8 cellular contexts compared by ENCODE assay signal in the genomic region with DNA sequence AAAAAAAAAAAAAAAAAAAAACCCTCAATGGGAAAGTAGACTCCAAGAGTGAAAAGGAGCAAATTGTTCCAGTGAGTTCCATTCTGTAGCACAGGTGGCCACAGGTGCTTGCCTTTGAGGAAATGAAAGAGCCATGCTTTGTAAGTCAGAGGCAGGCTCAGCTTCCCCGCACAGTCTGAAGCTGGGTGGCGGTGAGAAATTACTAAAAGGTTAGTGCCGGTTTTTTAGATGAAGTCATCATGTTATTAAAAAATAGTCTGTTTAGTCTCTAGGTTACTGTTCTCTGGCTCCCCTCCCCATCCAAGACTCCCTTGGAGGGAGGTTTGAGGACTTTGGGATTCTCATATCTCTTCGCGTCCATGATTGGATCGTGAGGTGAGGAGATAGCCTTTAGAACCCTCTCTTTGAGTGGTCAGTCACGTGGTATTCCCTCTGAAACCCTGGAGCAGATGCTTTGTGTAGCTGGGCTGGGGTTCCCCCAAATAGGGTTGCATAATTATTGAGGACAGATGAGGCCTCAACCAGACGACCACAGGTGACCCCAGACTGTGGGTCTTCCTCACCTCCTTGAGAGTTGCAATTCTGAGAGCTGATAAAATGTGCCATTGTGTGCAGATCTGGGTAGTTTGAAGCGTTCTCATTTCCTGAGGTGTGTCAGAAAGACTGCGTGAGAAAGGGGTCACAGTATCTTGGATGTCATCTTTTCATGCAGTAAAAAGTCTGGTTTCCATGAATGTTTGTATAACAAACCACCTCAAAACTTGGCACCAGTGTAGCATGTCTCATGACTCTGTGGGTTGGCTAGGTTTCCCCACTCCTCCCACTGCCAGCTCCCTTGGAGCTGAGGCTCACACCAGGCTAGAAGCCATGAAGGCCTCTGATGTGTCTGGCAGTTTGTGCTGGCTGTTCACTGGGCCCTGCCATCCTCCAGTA. TPM values are rescaled to one million over a fixed set of nuclear protein-coding genes. Genes with fewer than 3 reads are reported as not detected.
DNase-seq lines count a peak whose midpoint lies in the region; ATAC-seq and TF ChIP-seq lines count a peak whose summit lies in the region.

No MANE protein-coding gene starts in this region.

- no peak overlapping the region for H3K4me3 ChIP-seq in naive thymus-derived CD4-positive, alpha-beta T cell (ENCODE audit: low read length)
- no peak overlapping the region for H3K4me3 ChIP-seq in upper lobe of right lung

- H3K9me3 Mint-ChIP-seq in naive thymus-derived CD4-positive, alpha-beta T cell = peaks cover 0 to 3% (median 0%) of the 10 kb centered on the region in 11 donors

- peak overlapping the region; percentile 75 to 91 (median 86) for H3K27ac Mint-ChIP-seq in naive thymus-derived CD4-positive, alpha-beta T cell

- peaks cover 0 to 52% (median 8%) of the 10 kb centered on the region in 5 donors for H3K36me3 Mint-ChIP-seq in naive thymus-derived CD4-positive, alpha-beta T cell

- peak; percentile 74 for DNase-seq in CD1c-positive myeloid dendritic cell (ENCODE audit: extremely low spot score)
- DNase-seq in activated CD4-positive, alpha-beta T cell treated with anti-CD3 and anti-CD28 coated beads for 48 hours = peak; percentile 68
- DNase-seq in effector CD4-positive, alpha-beta T cell = peak; percentile 59
- peak in 6 of 9 donors; percentile 5 to 53 (median 29) for DNase-seq in naive thymus-derived CD4-positive, alpha-beta T cell
- peak; percentile 71 for DNase-seq in upper lobe of right lung
- no peak for DNase-seq in NCI-H82 (lab: John Stamatoyannopoulos, UW)

- ATAC-seq in GM19467 (IDR thresholded peaks at IDR 0.05; ENCODE audit: unreplicated experiment) (peak; percentile 52), HG03565 (IDR thresholded peaks at IDR 0.05; ENCODE audit: unreplicated experiment) (peak; percentile 39), upper lobe of right lung (peak; percentile 63)
- peak; percentile 55 for ATAC-seq in naive thymus-derived CD4-positive, alpha-beta T cell

- CTCF ChIA-PET in naive thymus-derived CD4-positive, alpha-beta T cell (lab: Charles Lee) = no interaction called here

- peak overlapping the region; percentile 59 for H3K27ac ChIP-seq in naive thymus-derived CD4-positive, alpha-beta T cell (ENCODE audit: low read depth, low read length)
- H3K27ac ChIP-seq in upper lobe of right lung = peak overlapping the region; percentile 78

- H3K4me3 Mint-ChIP-seq in naive thymus-derived CD4-positive, alpha-beta T cell = peak overlapping the region in 5 of 10 donors; percentile 12 to 55 (median 39)

- POLR2A ChIA-PET in naive thymus-derived CD4-positive, alpha-beta T cell (lab: Charles Lee) = interaction anchor here (0.8 to 2.7 kb wide), 4 partner anchors 17 to 60 kb away, joined by 3 to 14 read pairs (median 4); partner anchors contain the start of genes DDX56, OGDH and TMED4

- peaks cover 53 to 89% (median 65%) of the 10 kb centered on the region in 7 donors for H3K4me1 Mint-ChIP-seq in naive thymus-derived CD4-positive, alpha-beta T cell

- intact Hi-C loops in naive thymus-derived CD4-positive, alpha-beta T cell (cut with micrococcal nuclease) = loop anchor here in 1 of 2 donors (1.0 kb wide), 1 partner anchor 9 kb away; no protein-coding TSS in a partner anchor
- intact Hi-C loops in upper lobe of right lung (cut with DNase I) = no loop called here

- no peaks in the 10 kb centered on the region for H3K27me3 ChIP-seq in naive thymus-derived CD4-positive, alpha-beta T cell (ENCODE audit: control insufficient read depth in 2 of 2, insufficient read depth in 2 of 2, low read length in 2 of 2)
- H3K27me3 ChIP-seq in upper lobe of right lung = no peaks in the 10 kb centered on the region

- H3K9me3 ChIP-seq in naive thymus-derived CD4-positive, alpha-beta T cell (ENCODE audit: control insufficient read depth in 2 of 3, low read length in 3 of 3) = no peaks in the 10 kb centered on the region
- no peaks in the 10 kb centered on the region for H3K9me3 ChIP-seq in upper lobe of right lung

- no peaks in the 10 kb centered on the region for H3K27me3 Mint-ChIP-seq in naive thymus-derived CD4-positive, alpha-beta T cell

- peaks cover 48 to 95% of the 10 kb centered on the region in 2 donors for H3K4me1 ChIP-seq in naive thymus-derived CD4-positive, alpha-beta T cell (ENCODE audit: control insufficient read depth in 2 of 2, insufficient read depth in 2 of 2, low read length in 2 of 2)
- peaks cover 80% of the 10 kb centered on the region for H3K4me1 ChIP-seq in upper lobe of right lung

- no peak for TF ChIP-seq CTCF in upper lobe of right lung (IDR thresholded peaks at IDR 0.05)

- H3K36me3 ChIP-seq in naive thymus-derived CD4-positive, alpha-beta T cell (ENCODE audit: control insufficient read depth in 2 of 3, insufficient read depth in 3 of 3, low read length in 3 of 3) = no peaks in the 10 kb centered on the region
- H3K36me3 ChIP-seq in upper lobe of right lung = no peaks in the 10 kb centered on the region

RNA-seq across cellular contexts. Expression of gene OGDH, which starts 27.1 kb away (rescaled TPM):
- 100 to 1,000 TPM in 1 of 5 experiments, 10 to 100 TPM in 4; 43.1 to 122 (median 66.3) TPM for total RNA-seq in naive thymus-derived CD4-positive, alpha-beta T cell
- polyA plus RNA-seq in naive thymus-derived CD4-positive, alpha-beta T cell = 10 to 100 TPM; 20.3 to 25.0 TPM
- total RNA-seq in upper lobe of right lung = 157 TPM

RNA-seq across cellular contexts. Expression of gene TMED4, which starts 51.5 kb away (rescaled TPM):
- total RNA-seq in naive thymus-derived CD4-positive, alpha-beta T cell = 10 to 100 TPM; 70.0 to 98.5 (median 95.3) TPM
- 10 to 100 TPM; 61.6 to 93.7 TPM for polyA plus RNA-seq in naive thymus-derived CD4-positive, alpha-beta T cell
- total RNA-seq in upper lobe of right lung = 78.3 TPM

RNA-seq across cellular contexts. Expression of gene DDX56, which starts 59.8 kb away (rescaled TPM):
- total RNA-seq in naive thymus-derived CD4-positive, alpha-beta T cell = 100 to 1,000 TPM in 2 of 5 experiments, 10 to 100 TPM in 3; 82.8 to 124 (median 100.0) TPM
- 10 to 100 TPM; 43.6 to 65.1 TPM for polyA plus RNA-seq in naive thymus-derived CD4-positive, alpha-beta T cell
- total RNA-seq in upper lobe of right lung = 53.5 TPM
